Comparison of ENCODE assay signal across 16 cellular contexts in the genomic region with DNA sequence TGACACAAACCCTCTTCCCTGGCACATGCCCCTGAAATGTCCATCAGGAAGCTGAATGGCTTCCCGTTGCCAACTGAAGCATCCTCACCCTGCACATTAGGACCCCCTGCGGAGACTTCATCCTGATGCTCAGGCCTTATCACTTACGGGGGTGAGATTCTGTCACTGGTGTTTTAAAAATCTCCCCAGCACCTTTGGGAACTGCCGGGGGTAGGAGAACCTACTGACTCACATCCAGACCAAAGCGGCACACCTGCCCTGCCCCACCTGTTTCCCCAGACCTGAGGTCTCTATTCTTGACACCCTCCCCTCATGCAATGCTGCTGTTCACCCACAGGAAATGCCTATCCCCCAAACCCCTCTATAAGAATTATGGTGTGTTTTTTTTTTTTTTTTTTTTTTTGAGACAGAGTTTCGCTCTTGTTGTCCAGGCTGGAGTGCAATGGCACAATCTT. TPM values are rescaled to one million over a fixed set of nuclear protein-coding genes. Genes with fewer than 3 reads are reported as not detected.
DNase-seq lines count a peak whose midpoint lies in the region; ATAC-seq and TF ChIP-seq lines count a peak whose summit lies in the region.
"Had no signal": no experiment of that assay in that cellular context is flagged by ENCODE, and none has a peak within 500 bp of the region (broad histone marks: within the 10 kb centered on the region; RNA-seq: fewer than 3 reads in every experiment).

No MANE protein-coding gene starts in this region.

- peaks cover 96% of the 10 kb centered on the region for H3K4me1 Mint-ChIP-seq in activated T-cell treated with anti-CD3 and anti-CD28 coated beads, Interleukin-2, amount 50 U/mL, for 72 hours (ENCODE audit: low read depth)
- H3K4me1 Mint-ChIP-seq in naive B cell, result peaks cover 47 to 61% (median 56%) of the 10 kb centered on the region in 3 donors

- H3K36me3 ChIP-seq in DOHH2 (ENCODE audit: control insufficient read depth, low read length), result peaks cover 25% of the 10 kb centered on the region
- H3K36me3 ChIP-seq: brain microvascular endothelial cell, HAP-1 had no signal

- H3K27me3 Mint-ChIP-seq in activated T-cell treated with anti-CD3 and anti-CD28 coated beads, Interleukin-2, amount 50 U/mL, for 72 hours (ENCODE audit: low read depth), result no peaks in the 10 kb centered on the region
- no peaks in the 10 kb centered on the region for H3K27me3 Mint-ChIP-seq in naive B cell
- H3K27me3 Mint-ChIP-seq: progenitor cell of endocrine pancreas had no signal

- peak overlapping the region; percentile 94 for H3K27ac ChIP-seq in DOHH2 (ENCODE audit: low read depth, low read length)
- H3K27ac ChIP-seq: brain microvascular endothelial cell, left ventricle myocardium inferior had no signal

- no peak for TF ChIP-seq CTCF in DOHH2 (IDR thresholded peaks at IDR 0.05; ENCODE audit: low read depth, low read length, poor library complexity, severe bottlenecking)

- peak overlapping the region; percentile 17 to 51 for H3K4me3 Mint-ChIP-seq in activated T-cell treated with anti-CD3 and anti-CD28 coated beads, Interleukin-2, amount 50 U/mL, for 72 hours
- H3K4me3 Mint-ChIP-seq in naive B cell, result peak overlapping the region in 3 of 8 donors; percentile 9 to 68 (median 45)

- no peaks in the 10 kb centered on the region; the same call in 1 of the 2 replicates for H3K79me2 ChIP-seq in DOHH2 (ENCODE audit: control insufficient read depth, low read length)

- no peaks in the 10 kb centered on the region for H3K27me3 ChIP-seq in DOHH2 (ENCODE audit: control insufficient read depth, low read length)
- H3K27me3 ChIP-seq: brain microvascular endothelial cell had no signal

- DNase-seq in NCI-H2196 (lab: John Stamatoyannopoulos, UW; ENCODE audit: unreplicated experiment), result peak; percentile 39
- no peak for DNase-seq in NCI-H2196 treated with DMSO at 0.1 percent for 48 hours (lab: John Stamatoyannopoulos, UW; ENCODE audit: unreplicated experiment)
- DNase-seq in activated T-cell treated with anti-CD3 and anti-CD28 coated beads, Interleukin-2, amount 50 U/mL, for 72 hours, result peak; percentile 53 to 54
- no peak for DNase-seq in naive B cell
- DNase-seq in OCI-M2 (lab: John Stamatoyannopoulos, UW; ENCODE audit: unreplicated experiment), result no peak
- DNase-seq in T1000 (lab: John Stamatoyannopoulos, UW), result no peak
- DNase-seq: brain microvascular endothelial cell; effector CD4-positive, alpha-beta T cell; left ventricle myocardium inferior; NCI-H1105; NCI-H226; substantia nigra had no signal

- H3K9me3 ChIP-seq in DOHH2 (ENCODE audit: control insufficient read depth, insufficient read depth, low read length), result no peaks in the 10 kb centered on the region
- H3K9me3 ChIP-seq: HAP-1, left ventricle myocardium inferior had no signal

- H3K4me1 ChIP-seq in DOHH2 (ENCODE audit: control insufficient read depth, low read length), result peaks cover 60% of the 10 kb centered on the region
- H3K4me1 ChIP-seq: HAP-1, left ventricle myocardium inferior had no signal

- peak overlapping the region; percentile 95 for H3K4me2 ChIP-seq in DOHH2 (ENCODE audit: low read length)

- H3K9me2 ChIP-seq in DOHH2 (replicated peaks; ENCODE audit: control insufficient read depth, low read length), result no peaks in the 10 kb centered on the region

- H3K36me3 Mint-ChIP-seq in activated T-cell treated with anti-CD3 and anti-CD28 coated beads, Interleukin-2, amount 50 U/mL, for 72 hours (ENCODE audit: insufficient read depth in 2 of 2), result peaks cover 19 to 42% of the 10 kb centered on the region in 2 donors
- no peaks in the 10 kb centered on the region for H3K36me3 Mint-ChIP-seq in naive B cell

- H4K20me1 ChIP-seq in DOHH2 (ENCODE audit: control insufficient read depth, insufficient read depth, low read depth, low read length), result no peaks in the 10 kb centered on the region

- peak overlapping the region; percentile 85 for H3K27ac Mint-ChIP-seq in activated T-cell treated with anti-CD3 and anti-CD28 coated beads, Interleukin-2, amount 50 U/mL, for 72 hours
- H3K27ac Mint-ChIP-seq in naive B cell, result peak overlapping the region; percentile 60 to 98 (median 93)
- H3K27ac Mint-ChIP-seq: progenitor cell of endocrine pancreas had no signal

- H3K4me3 ChIP-seq in DOHH2 (ENCODE audit: low read length), result peak overlapping the region; percentile 53
- H3K4me3 ChIP-seq: HAP-1, left ventricle myocardium inferior had no signal

- H3K9me3 Mint-ChIP-seq in activated T-cell treated with anti-CD3 and anti-CD28 coated beads, Interleukin-2, amount 50 U/mL, for 72 hours, result no peaks in the 10 kb centered on the region
- peaks cover 0 to 1% (median 0%) of the 10 kb centered on the region in 7 donors for H3K9me3 Mint-ChIP-seq in naive B cell

- H3F3A ChIP-seq in DOHH2 (ENCODE audit: control insufficient read depth, insufficient read depth), result peaks cover 30% of the 10 kb centered on the region

- peak; percentile 27 to 31 for ATAC-seq in activated T-cell treated with anti-CD3 and anti-CD28 coated beads, Interleukin-2, amount 50 U/mL, for 72 hours (replicated peaks in 1 of 2)
- ATAC-seq in naive B cell (ENCODE audit: low read depth in 2 of 2), result no peak
- no peak for ATAC-seq in HG03565 (IDR thresholded peaks at IDR 0.05; ENCODE audit: unreplicated experiment)

RNA-seq across cellular contexts. Expression of gene TRAF1, which starts 20.8 kb away (rescaled TPM):
- total RNA-seq in activated T-cell treated with anti-CD3 and anti-CD28 coated beads, Interleukin-2, amount 50 U/mL, for 72 hours, result 100 to 1,000 TPM in 1 of 2 donors, 10 to 100 TPM in 1; 91.6 to 101 TPM
- polyA plus RNA-seq in naive B cell (ENCODE audit: low read depth in 6 of 6), result under 1 TPM; 0.34 to 0.97 (median 0.72) TPM

RNA-seq across cellular contexts. Expression of gene PHF19, which starts 28.8 kb away (rescaled TPM):
- 100 to 1,000 TPM; 166 to 222 TPM for total RNA-seq in activated T-cell treated with anti-CD3 and anti-CD28 coated beads, Interleukin-2, amount 50 U/mL, for 72 hours
- polyA plus RNA-seq in naive B cell (ENCODE audit: low read depth in 6 of 6), result 1 to 10 TPM in 5 of 6 donors, under 1 TPM in 1; 0.26 to 5.4 (median 3.5) TPM

Comparison
In these comparisons a context has a peak if more than half of its experiments do, and no peak if none do; other contexts are left out.
1. DNase-seq: peak in NCI-H2196 (single experiment) and activated T-cell treated with anti-CD3 and anti-CD28 coated beads, Interleukin-2, amount 50 U/mL, for 72 hours (2 of 2); none in NCI-H2196 treated with DMSO at 0.1 percent for 48 hours (single experiment), naive B cell (single experiment), OCI-M2 (single experiment) and T1000 (single experiment).
2. ATAC-seq: peak in activated T-cell treated with anti-CD3 and anti-CD28 coated beads, Interleukin-2, amount 50 U/mL, for 72 hours (2 of 2); none in naive B cell (0 of 2) and HG03565 (single experiment).